ENCODE assay signal across 9 cellular contexts in genomic region chr10:14560794-14561765, GRCh38.
DNase-seq lines count a peak whose midpoint lies in the region; ATAC-seq and TF ChIP-seq lines count a peak whose summit lies in the region.
"Had no signal": no experiment of that assay in that cellular context is flagged by ENCODE, and none has a peak within 500 bp of the region (broad histone marks: within the 10 kb centered on the region; RNA-seq: fewer than 3 reads in every experiment).

No MANE protein-coding gene starts in this region.

- CTCF ChIA-PET in HEK293 (lab: Yijun Ruan, JAX): interaction anchor here (1.1 to 1.3 kb wide), 2 partner anchors 62 to 262 kb away, joined by 3 read pairs; no protein-coding TSS in a partner anchor
- CTCF ChIA-PET in PC-3 (lab: Charles Lee): interaction anchor here (0.6 kb wide), 1 partner anchor 60 kb away, joined by 3 read pairs; no protein-coding TSS in a partner anchor
- CTCF ChIA-PET in RWPE1 (lab: Yijun Ruan, JAX): interaction anchor here (0.7 to 0.9 kb wide), 2 partner anchors 50 to 262 kb away, joined by 3 to 4 read pairs; no protein-coding TSS in a partner anchor

- H3K9me3 ChIP-seq in HEK293 (ENCODE audit: control insufficient read depth, insufficient read depth, low read depth, low read length): no peaks in the 10 kb centered on the region
- no peaks in the 10 kb centered on the region for H3K9me3 ChIP-seq in PC-3 (ENCODE audit: low read length)

- BruUV-seq in PC-3 (replicated peaks; lab: Mats Ljungman, UMichigan): no TSS peak

- no peak overlapping the region for H2AFZ ChIP-seq in PC-3 (ENCODE audit: low read length)

- POLR2A ChIA-PET in HEK293 (lab: Yijun Ruan, JAX): no interaction called here
- POLR2A ChIA-PET in PC-3 (lab: Charles Lee; ENCODE audit: unreplicated experiment): no interaction called here
- POLR2A ChIA-PET in RWPE1 (lab: Yijun Ruan, JAX; ENCODE audit: low non-redundant PET): no interaction called here

- H3K9ac ChIP-seq in PC-3 (ENCODE audit: low read length): no peak overlapping the region

- TF ChIP-seq CTCF in HEK293 (tag by site-specific recombination; IDR thresholded peaks at IDR 0.05) (no peak), PC-3 (conservative IDR thresholded peaks at IDR 0.05; ENCODE audit: low read depth, low read length) (no peak), RWPE1 (conservative IDR thresholded peaks at IDR 0.05; ENCODE audit: low read depth) (no peak)

- no peaks in the 10 kb centered on the region for H3K9me2 ChIP-seq in PC-3 (replicated peaks; ENCODE audit: low read length)

- H3K4me1 ChIP-seq in HEK293 (ENCODE audit: control insufficient read depth, insufficient read depth, low read length): peaks cover 6% of the 10 kb centered on the region
- H3K4me1 ChIP-seq in PC-3 (ENCODE audit: insufficient read depth, low read length): peaks cover 31% of the 10 kb centered on the region

- H3K27me3 ChIP-seq in PC-3 (ENCODE audit: low read length) (no peaks in the 10 kb centered on the region), H7 (ENCODE audit: control insufficient read depth, insufficient read depth, low read length) (no peaks in the 10 kb centered on the region)

- H3F3A ChIP-seq in PC-3 (ENCODE audit: low read length, unreplicated experiment): no peaks in the 10 kb centered on the region

- H3K4me2 ChIP-seq in PC-3 (ENCODE audit: low read length): no peak overlapping the region

- no peak overlapping the region for H3K4me3 ChIP-seq in HEK293 (ENCODE audit: low read depth, low read length)
- H3K4me3 ChIP-seq in PC-3 (ENCODE audit: low read length): no peak overlapping the region
- no peak overlapping the region for H3K4me3 ChIP-seq in H7 (ENCODE audit: insufficient read depth, low read depth, low read length)

- intact Hi-C loops in PC-3 (cut with micrococcal nuclease): no loop called here

- no peak for ATAC-seq in PC-3
- ATAC-seq: right cardiac atrium had no signal

- no peaks in the 10 kb centered on the region for H4K20me1 ChIP-seq in PC-3 (ENCODE audit: low read length)

- H3K36me3 ChIP-seq in HEK293 (ENCODE audit: control insufficient read depth in 2 of 2, insufficient read depth in 1 of 2, low read length in 2 of 2) (peaks cover 0 to under 1% of the 10 kb centered on the region in 2 experiments; a peak in 1 of 3 replicates), PC-3 (ENCODE audit: low read depth, low read length) (no peaks in the 10 kb centered on the region), H7 (replicated peaks; ENCODE audit: control insufficient read depth, insufficient read depth, low read length) (no peaks in the 10 kb centered on the region)

- H3K27ac ChIP-seq in HEK293 (ENCODE audit: extremely low read depth, low read depth, low read length): no peak overlapping the region
- peak overlapping the region; percentile 72 for H3K27ac ChIP-seq in PC-3 (ENCODE audit: low read length)
- peak overlapping the region; percentile 83 for H3K27ac ChIP-seq in cingulate gyrus (ENCODE audit: low read depth, low read length)
- H3K27ac ChIP-seq in RWPE1: no peak overlapping the region

- DNase-seq in PC-3 (no peak), putamen (ENCODE audit: low spot score) (peak; percentile 74), RWPE1 (ENCODE audit: low spot score) (no peak), H7 (no peak)
- no peak for DNase-seq in activated CD4-positive, CD25-positive, alpha-beta regulatory T cell (lab: John Stamatoyannopoulos, UW)
- DNase-seq: kidney, right cardiac atrium had no signal

- peaks cover 98% of the 10 kb centered on the region for H3K79me2 ChIP-seq in PC-3 (ENCODE audit: low read length)

TF ChIP-seq in HEK293, 187 proteins besides CTCF, POLR2A, EP300 and RAD21:
- TF ChIP-seq, protein P1, sequence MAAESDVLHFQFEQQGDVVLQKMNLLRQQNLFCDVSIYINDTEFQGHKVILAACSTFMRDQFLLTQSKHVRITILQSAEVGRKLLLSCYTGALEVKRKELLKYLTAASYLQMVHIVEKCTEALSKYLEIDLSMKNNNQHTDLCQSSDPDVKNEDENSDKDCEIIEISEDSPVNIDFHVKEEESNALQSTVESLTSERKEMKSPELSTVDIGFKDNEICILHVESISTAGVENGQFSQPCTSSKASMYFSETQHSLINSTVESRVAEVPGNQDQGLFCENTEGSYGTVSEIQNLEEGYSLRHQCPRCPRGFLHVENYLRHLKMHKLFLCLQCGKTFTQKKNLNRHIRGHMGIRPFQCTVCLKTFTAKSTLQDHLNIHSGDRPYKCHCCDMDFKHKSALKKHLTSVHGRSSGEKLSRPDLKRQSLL (tag by site-specific recombination; IDR thresholded peaks at IDR 0.05): no peak
- TF ChIP-seq ZIC2 (tag by site-specific recombination; IDR thresholded peaks at IDR 0.05): 0 out of 2 replicates have a peak, but pooled peaks have one; percentile 11
TF ChIP-seq in HEK293: peak in this region for 1.

Comparison
In these comparisons a context has a peak if more than half of its experiments do, and no peak if none do; other contexts are left out.
1. H3K27ac ChIP-seq: peak in PC-3 (single experiment) and cingulate gyrus (single experiment); none in HEK293 (single experiment) and RWPE1 (single experiment).